In genomic region chr9:128771745-128772519, GRCh38 we compare ENCODE assay signal across 8 cellular contexts. TPM values are rescaled to one million over a fixed set of nuclear protein-coding genes. Genes with fewer than 3 reads are reported as not detected.
DNase-seq lines count a peak whose midpoint lies in the region; ATAC-seq, FAIRE-seq and TF ChIP-seq lines count a peak whose summit lies in the region.

TSS of gene ZER1 (minus strand) at chr9:128771927. CDS start at chr9:128755565, 16,362 bp downstream.

- POLR2A ChIA-PET in AG04449 (lab: Yijun Ruan, JAX) = interaction anchor here (1.0 kb wide), 1 partner anchor 17 kb away, joined by 3 read pairs; no protein-coding TSS in a partner anchor

- H3K9me3 ChIP-seq in keratinocyte (ENCODE audit: control insufficient read depth, low read depth, low read length) = no peaks in the 10 kb centered on the region

- H3K4me1 ChIP-seq in keratinocyte (ENCODE audit: control insufficient read depth, extremely low read depth, insufficient read depth, low read length) = peaks cover 8% of the 10 kb centered on the region

- peaks cover 0 to 4% of the 10 kb centered on the region in 2 experiments for H3K36me3 ChIP-seq in keratinocyte (ENCODE audit: control insufficient read depth in 2 of 2, extremely low read depth in 1 of 2, insufficient read depth in 2 of 2, low read length in 2 of 2)

- peaks cover 14% of the 10 kb centered on the region for H3K79me2 ChIP-seq in keratinocyte (ENCODE audit: control insufficient read depth, insufficient read depth, low read length)

- H3K4me2 ChIP-seq in keratinocyte (ENCODE audit: control insufficient read depth, extremely low read depth, insufficient read depth, low read depth, low read length) = peak within 1 kb of the TSS; percentile 97

- DNase-seq in AG04449 (ENCODE audit: low read depth, low spot score) (no peak), NCI-H446 (lab: John Stamatoyannopoulos, UW) (peak; percentile 38 to 81), keratinocyte (ENCODE audit: low read depth, low spot score) (no peak)
- peak; percentile 85 for DNase-seq in activated CD4-positive, CD25-positive, alpha-beta regulatory T cell treated with anti-CD3 and anti-CD28 coated beads, Interleukin-2, amount 50 U/mL, for 16 hours (ENCODE audit: low read depth, low spot score)
- DNase-seq in central memory CD4-positive, alpha-beta T cell = peak; percentile 91
- DNase-seq in stimulated activated CD4-positive, alpha-beta T cell treated with anti-CD3 and anti-CD28 coated beads, Interleukin-12 subunit alpha, Interleukin-12 subunit beta, amount 100 ng/mL, for 48 hours (ENCODE audit: low read depth in 2 of 3, low spot score in 1 of 3) = peak; percentile 85 to 92 (median 91)

- in situ Hi-C loops in GM18951 (cut with MboI; ENCODE audit: low sequenced_read_pairs, unreplicated experiment) = no loop called here

- dilution Hi-C loops in keratinocyte (cut with MboI; ENCODE audit: extremely low pct_ligation_motif_present, low sequenced_read_pairs) = no loop called here

- H3K27me3 ChIP-seq in keratinocyte (ENCODE audit: control insufficient read depth, extremely low read depth, insufficient read depth, low read length) = no peaks in the 10 kb centered on the region

- TF ChIP-seq CTCF in AG04449 (IDR thresholded peaks at IDR 0.05; ENCODE audit: insufficient read depth, low read length, missing control alignments) = no peak
- TF ChIP-seq CTCF in keratinocyte (optimal IDR thresholded peaks at IDR 0.05 in 1 of 3, IDR thresholded peaks at IDR 0.05 in 1 of 3, conservative IDR thresholded peaks at IDR 0.05 in 1 of 3; ENCODE audit: extremely low read depth in 1 of 3, insufficient read depth in 2 of 3, low read length in 3 of 3) = no peak

- peak within 1 kb of the TSS; percentile 98 for H2AFZ ChIP-seq in keratinocyte (ENCODE audit: control insufficient read depth, low read length)

- no peaks in the 10 kb centered on the region for H4K20me1 ChIP-seq in keratinocyte (ENCODE audit: control insufficient read depth, extremely low read depth, insufficient read depth, low read length)

- H3K4me3 ChIP-seq in AG04449 (ENCODE audit: low read depth, low read length) = peak within 1 kb of the TSS; percentile 97
- peak within 1 kb of the TSS; percentile 84 to 88 (median 86) for H3K4me3 ChIP-seq in keratinocyte (ENCODE audit: control insufficient read depth in 2 of 3, extremely low read depth in 1 of 3, insufficient read depth in 2 of 3, low read depth in 1 of 3, low read length in 3 of 3)

- H3K9me1 ChIP-seq in keratinocyte (ENCODE audit: control insufficient read depth, extremely low read depth, insufficient read depth, low read length) = no peaks in the 10 kb centered on the region

- CTCF ChIA-PET in AG04449 (lab: Yijun Ruan, JAX) = interaction anchor here (0.8 to 2.4 kb wide), 5 partner anchors 10 to 654 kb away, joined by 3 to 8 read pairs (median 4); no protein-coding TSS in a partner anchor

- H3K27ac ChIP-seq in keratinocyte (ENCODE audit: control insufficient read depth, insufficient read depth, low read length) = peak within 1 kb of the TSS; percentile 91

- peak; percentile 94 for ATAC-seq in HG03175 (IDR thresholded peaks at IDR 0.05; ENCODE audit: unreplicated experiment)

- peak within 1 kb of the TSS; percentile 83 for H3K9ac ChIP-seq in keratinocyte (ENCODE audit: control insufficient read depth, extremely low read depth, insufficient read depth, low read length)

- peak; percentile 75 for TF ChIP-seq POLR2A in GM18951 (IDR thresholded peaks at IDR 0.05; ENCODE audit: extremely low read depth, insufficient read depth, insufficient read length)

- no peak for FAIRE-seq in keratinocyte (lab: Jason Lieb, UNC)

RNA-seq across cellular contexts. Expression of gene ZER1, which starts in this region (rescaled TPM):
- polyA plus RNA-seq in keratinocyte = 14.9 to 25.4 TPM (median 19.6 TPM) in 3 replicates
- polyA plus RNA-seq in keratinocyte (2011; ENCODE audit: low read depth) = 8.4 TPM
- polyA plus RNA-seq in keratinocyte (2011; cell fraction: cytosol; rRNA removed) = 19.1 and 36.7 TPM in 2 replicates
- 27.6 and 28.0 TPM in 2 replicates for polyA plus RNA-seq in keratinocyte (2011; cell fraction: nucleus; rRNA removed)
- 17.5 and 23.7 TPM in 2 replicates for polyA plus RNA-seq in keratinocyte (2012; ENCODE audit: low replicate concordance)
- 33.3 to 92.4 TPM (median 48.9 TPM) in 3 replicates for polyA minus RNA-seq in keratinocyte
- 38.8 TPM for polyA minus RNA-seq in keratinocyte (2011; cell fraction: cytosol; rRNA and poly(A)+ RNA removed)
- polyA minus RNA-seq in keratinocyte (2011; cell fraction: nucleus; rRNA and poly(A)+ RNA removed) = 21.7 and 23.7 TPM in 2 replicates

Comparison
In these comparisons a context has a peak if more than half of its experiments do, and no peak if none do; other contexts are left out.
1. DNase-seq: peak in NCI-H446 (2 of 2), activated CD4-positive, CD25-positive, alpha-beta regulatory T cell treated with anti-CD3 and anti-CD28 coated beads, Interleukin-2, amount 50 U/mL, for 16 hours (single experiment), central memory CD4-positive, alpha-beta T cell (single experiment) and stimulated activated CD4-positive, alpha-beta T cell treated with anti-CD3 and anti-CD28 coated beads, Interleukin-12 subunit alpha, Interleukin-12 subunit beta, amount 100 ng/mL, for 48 hours (3 of 3); none in AG04449 (single experiment) and keratinocyte (single experiment).